8 cellular contexts compared by ENCODE assay signal in genomic region chr5:178131446-178131996, GRCh38. TPM values are rescaled to one million over a fixed set of nuclear protein-coding genes. Genes with fewer than 3 reads are reported as not detected.
DNase-seq lines count a peak whose midpoint lies in the region; ATAC-seq and TF ChIP-seq lines count a peak whose summit lies in the region.

No MANE protein-coding gene starts in this region.

- peak overlapping the region; percentile 84 for H3K4me3 ChIP-seq in coronary artery

- peak overlapping the region; percentile 88 to 95 for H3K27ac ChIP-seq in coronary artery

- H3K9me3 Mint-ChIP-seq in CD14-positive monocyte (peaks cover 0 to 5% (median 0%) of the 10 kb centered on the region in 7 donors), IgD-negative memory B cell (no peaks in the 10 kb centered on the region)
- no peaks in the 10 kb centered on the region for H3K9me3 Mint-ChIP-seq in natural killer cell treated with Interleukin-12 subunit alpha and Interleukin-12 subunit beta and Interleukin-15 and Interleukin-18, amount 100 ng/mL, for 72 hours

- H3K27me3 Mint-ChIP-seq in CD14-positive monocyte (ENCODE audit: low read depth in 3 of 3) (peaks cover 6 to 28% (median 13%) of the 10 kb centered on the region in 3 donors), IgD-negative memory B cell (no peaks in the 10 kb centered on the region)
- H3K27me3 Mint-ChIP-seq in natural killer cell treated with Interleukin-12 subunit alpha and Interleukin-12 subunit beta and Interleukin-15 and Interleukin-18, amount 100 ng/mL, for 72 hours, result no peaks in the 10 kb centered on the region

- H3K36me3 Mint-ChIP-seq in CD14-positive monocyte (peaks cover 25 to 33% of the 10 kb centered on the region in 2 donors), IgD-negative memory B cell (no peaks in the 10 kb centered on the region)
- no peaks in the 10 kb centered on the region for H3K36me3 Mint-ChIP-seq in natural killer cell treated with Interleukin-12 subunit alpha and Interleukin-12 subunit beta and Interleukin-15 and Interleukin-18, amount 100 ng/mL, for 72 hours

- H3K27ac Mint-ChIP-seq in CD14-positive monocyte (peak overlapping the region in 3 of 7 donors; percentile 45 to 60 (median 54)), IgD-negative memory B cell (peak overlapping the region; percentile 22 to 71 (median 47))
- peak overlapping the region; percentile 0 to 19 for H3K27ac Mint-ChIP-seq in natural killer cell treated with Interleukin-12 subunit alpha and Interleukin-12 subunit beta and Interleukin-15 and Interleukin-18, amount 100 ng/mL, for 72 hours

- no peak for DNase-seq in CD14-positive monocyte (ENCODE audit: low spot score)
- no peak for DNase-seq in coronary artery (ENCODE audit: low spot score)
- no peak for DNase-seq in natural killer cell treated with Interleukin-12 subunit alpha and Interleukin-12 subunit beta and Interleukin-15 and Interleukin-18, amount 100 ng/mL, for 72 hours (ENCODE audit: low spot score)
- no peak for DNase-seq in germinal center (ENCODE audit: low spot score)
- DNase-seq in NCI-H2227 (lab: John Stamatoyannopoulos, UW; ENCODE audit: unreplicated experiment), result no peak

- intact Hi-C loops in CD14-positive monocyte (cut with micrococcal nuclease), result loop anchor here in 1 of 2 donors (2.0 to 10.0 kb wide), 2 partner anchors 23 to 1717 kb away; partner anchors contain the start of gene CLTB

- peaks cover 21% of the 10 kb centered on the region for H3K4me1 Mint-ChIP-seq in CD14-positive monocyte
- H3K4me1 Mint-ChIP-seq in IgD-negative memory B cell, result peaks cover 15 to 21% (median 18%) of the 10 kb centered on the region in 3 donors
- peaks cover 9 to 10% of the 10 kb centered on the region in 2 donors for H3K4me1 Mint-ChIP-seq in natural killer cell treated with Interleukin-12 subunit alpha and Interleukin-12 subunit beta and Interleukin-15 and Interleukin-18, amount 100 ng/mL, for 72 hours (ENCODE audit: low read depth in 2 of 2)

- ATAC-seq in natural killer cell treated with Interleukin-12 subunit alpha and Interleukin-12 subunit beta and Interleukin-15 and Interleukin-18, amount 100 ng/mL, for 72 hours, result no peak
- ATAC-seq in HG02938 (IDR thresholded peaks at IDR 0.05; ENCODE audit: unreplicated experiment), result no peak
- no peak for ATAC-seq in GM18870 (IDR thresholded peaks at IDR 0.05; ENCODE audit: unreplicated experiment)

- no peak for TF ChIP-seq CTCF in CD14-positive monocyte (IDR thresholded peaks at IDR 0.05)
- no peak for TF ChIP-seq CTCF in coronary artery (IDR thresholded peaks at IDR 0.05)

- H3K4me3 Mint-ChIP-seq in CD14-positive monocyte (peak overlapping the region; percentile 89 to 94), IgD-negative memory B cell (peak overlapping the region; percentile 60 to 94 (median 88))
- H3K4me3 Mint-ChIP-seq in natural killer cell treated with Interleukin-12 subunit alpha and Interleukin-12 subunit beta and Interleukin-15 and Interleukin-18, amount 100 ng/mL, for 72 hours, result peak overlapping the region; percentile 69

RNA-seq across cellular contexts. Expression of gene RMND5B, which starts 0.7 kb away (rescaled TPM):
- polyA plus RNA-seq in CD14-positive monocyte, result 10 to 100 TPM; 20.9 to 23.9 TPM
- 43.0 TPM for polyA plus RNA-seq in IgD-negative memory B cell
- total RNA-seq in natural killer cell treated with Interleukin-12 subunit alpha and Interleukin-12 subunit beta and Interleukin-15 and Interleukin-18, amount 100 ng/mL, for 72 hours, result 10 to 100 TPM; 19.9 to 29.2 TPM

RNA-seq across cellular contexts. Expression of gene N4BP3, which starts 18.2 kb away (rescaled TPM):
- polyA plus RNA-seq in CD14-positive monocyte, result not detected
- 10.1 TPM for polyA plus RNA-seq in IgD-negative memory B cell
- total RNA-seq in natural killer cell treated with Interleukin-12 subunit alpha and Interleukin-12 subunit beta and Interleukin-15 and Interleukin-18, amount 100 ng/mL, for 72 hours, result under 1 TPM; 0.20 to 0.26 TPM

RNA-seq across cellular contexts. Expression of gene NHP2, which starts 22.2 kb away (rescaled TPM):
- polyA plus RNA-seq in CD14-positive monocyte (100 to 1,000 TPM; 108 to 139 TPM), IgD-negative memory B cell (227 TPM)
- total RNA-seq in natural killer cell treated with Interleukin-12 subunit alpha and Interleukin-12 subunit beta and Interleukin-15 and Interleukin-18, amount 100 ng/mL, for 72 hours, result 100 to 1,000 TPM; 139 to 196 TPM

RNA-seq across cellular contexts. Expression of gene GMCL2, which starts 55.6 kb away (rescaled TPM):
- not detected for polyA plus RNA-seq in CD14-positive monocyte
- not detected for polyA plus RNA-seq in IgD-negative memory B cell
- total RNA-seq in natural killer cell treated with Interleukin-12 subunit alpha and Interleukin-12 subunit beta and Interleukin-15 and Interleukin-18, amount 100 ng/mL, for 72 hours, result not detected

Comparison
In these comparisons a context has a peak if more than half of its experiments do, and no peak if none do; other contexts are left out.
1. RNA of gene N4BP3, which starts 18.2 kb away (polyA plus RNA-seq): 10.1 TPM in IgD-negative memory B cell (single experiment); not detected in CD14-positive monocyte; every median in the first group is over 10 times any median in the second.
2. Peak in every context shown above with its lines, with median percentiles within 50 percentile points of each other: H3K4me3 Mint-ChIP-seq.